In the genomic region with DNA sequence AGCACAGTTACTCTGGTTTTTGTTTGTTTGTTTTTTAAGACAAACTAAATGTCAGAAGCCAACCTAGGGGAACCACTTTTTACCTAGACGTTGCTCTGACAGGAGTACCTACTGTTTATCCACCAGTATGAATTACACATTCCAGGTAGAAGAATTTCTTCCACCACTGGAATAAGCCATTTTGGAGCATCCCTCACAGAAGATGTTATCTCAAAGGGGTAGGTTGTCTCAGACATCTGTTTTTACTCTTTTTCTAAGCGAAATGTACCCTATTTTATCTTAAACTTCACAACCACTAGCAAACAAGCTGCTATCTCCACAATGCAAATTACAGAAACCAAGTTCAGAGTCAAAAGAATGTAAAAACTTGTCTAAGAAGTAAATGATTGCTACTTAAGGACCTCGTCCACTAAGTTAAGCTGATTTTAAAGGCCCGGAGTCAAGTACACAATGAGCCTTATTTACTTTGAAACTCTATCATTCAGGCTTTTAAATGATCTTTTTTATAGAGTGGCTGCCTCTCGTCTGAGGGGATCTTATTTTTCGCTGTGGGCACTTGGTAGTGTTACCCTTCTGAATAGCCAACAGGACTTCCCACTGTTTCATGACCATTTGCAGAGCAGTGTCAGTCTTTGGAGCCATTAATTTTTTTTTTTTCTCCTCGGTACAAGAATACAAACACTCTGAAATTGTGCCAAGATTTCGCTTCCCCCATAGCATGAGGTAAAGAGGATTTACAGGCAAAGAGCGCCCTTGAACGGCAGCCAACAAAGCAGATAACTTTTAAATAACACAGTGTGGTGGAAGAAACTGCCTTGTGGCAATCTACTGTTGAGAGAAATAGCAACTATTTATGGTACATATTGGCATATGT, we compare ENCODE assay signal across 9 cellular contexts. TPM values are rescaled to one million over a fixed set of nuclear protein-coding genes. Genes with fewer than 3 reads are reported as not detected.
DNase-seq lines count a peak whose midpoint lies in the region; ATAC-seq and TF ChIP-seq lines count a peak whose summit lies in the region.
"Had no signal": no experiment of that assay in that cellular context is flagged by ENCODE, and none has a peak within 500 bp of the region (broad histone marks: within the 10 kb centered on the region; RNA-seq: fewer than 3 reads in every experiment).

No MANE protein-coding gene starts in this region.

- DNase-seq in NCI-H1048 (lab: John Stamatoyannopoulos, UW) (peak; percentile 39), NCI-H524 (lab: John Stamatoyannopoulos, UW) (peak; percentile 17 to 58), chondrocyte (ENCODE audit: low spot score) (no peak), pulmonary artery endothelial cell (ENCODE audit: low read depth, low spot score) (peak; percentile 22), mesenteric fat pad (ENCODE audit: low spot score) (no peak), caudate nucleus (lab: John Stamatoyannopoulos, UW) (no peak)

- TF ChIP-seq CTCF in chondrocyte (IDR thresholded peaks at IDR 0.05) = peak; percentile 39

- H3K27me3 Mint-ChIP-seq in chondrocyte (ENCODE audit: low read depth) = no peaks in the 10 kb centered on the region

- no peak overlapping the region for H3K27ac ChIP-seq in caudate nucleus (ENCODE audit: low read depth, low read length)

- peaks cover 3% of the 10 kb centered on the region for H3K36me3 Mint-ChIP-seq in chondrocyte (ENCODE audit: low read depth)

- peaks cover 7% of the 10 kb centered on the region for H3K4me1 Mint-ChIP-seq in chondrocyte (ENCODE audit: low read depth)

- no peak overlapping the region for H3K4me3 Mint-ChIP-seq in chondrocyte (ENCODE audit: unreplicated experiment)

- peaks cover 11% of the 10 kb centered on the region for H3K9me3 Mint-ChIP-seq in chondrocyte (ENCODE audit: low read depth)

- ATAC-seq in GM21447 (IDR thresholded peaks at IDR 0.05; ENCODE audit: unreplicated experiment) (no peak), GM21825 (IDR thresholded peaks at IDR 0.05; ENCODE audit: unreplicated experiment) (no peak)
- ATAC-seq: Right ventricle myocardium inferior had no signal

- H3K27ac Mint-ChIP-seq in chondrocyte (ENCODE audit: unreplicated experiment) = no peak overlapping the region

RNA-seq across cellular contexts. Expression of a gene that starts 15.7 kb away (rescaled TPM):
- total RNA-seq in chondrocyte (0.27 to 0.28 TPM in 2 of 3 replicates, not detected in the other), pulmonary artery endothelial cell (not detected in 2 replicates), mesenteric fat pad (not detected)
- total RNA-seq: Right ventricle myocardium inferior had no signal

Comparison
In these comparisons a context has a peak if more than half of its experiments do, and no peak if none do; other contexts are left out.
1. DNase-seq: peak in NCI-H1048 (single experiment), NCI-H524 (2 of 2) and pulmonary artery endothelial cell (single experiment); none in chondrocyte (single experiment), mesenteric fat pad (single experiment) and caudate nucleus (0 of 61).